Comparison of ENCODE assay signal across 16 cellular contexts in genomic region chr3:24704496-24704895, GRCh38.
A peak's percentile ranks its signal among the peaks of the same experiment; 100 is the strongest.
DNase-seq lines count a peak whose midpoint lies in the region; ATAC-seq and TF ChIP-seq lines count a peak whose summit lies in the region.
"Had no signal": no experiment of that assay in that cellular context is flagged by ENCODE, and none has a peak within 500 bp of the region (broad histone marks: within the 10 kb centered on the region; RNA-seq: fewer than 3 reads in every experiment).

No MANE protein-coding gene starts in this region.

- H3K36me3 ChIP-seq in left lung, result no peaks in the 10 kb centered on the region
- H3K36me3 ChIP-seq: uterus had no signal

- H3K27me3 ChIP-seq in left lung, result no peaks in the 10 kb centered on the region
- H3K27me3 ChIP-seq: uterus had no signal

- no peaks in the 10 kb centered on the region for H3K27me3 Mint-ChIP-seq in activated CD4-positive, alpha-beta memory T cell treated with anti-CD3 and anti-CD28 coated beads, Interleukin-2, amount 10 ng/mL, durations not matched to agents 7 days and 5 days
- H3K27me3 Mint-ChIP-seq in activated naive CD4-positive, alpha-beta T cell treated with anti-CD3 and anti-CD28 coated beads, Interleukin-2, amount 10 ng/mL, durations not matched to agents 7 days and 5 days, result no peaks in the 10 kb centered on the region
- H3K27me3 Mint-ChIP-seq: activated CD4-positive, alpha-beta memory T cell treated with anti-CD3 and anti-CD28 coated beads for 36 hours had no signal

- no peak for ATAC-seq in GM18870 (IDR thresholded peaks at IDR 0.05; ENCODE audit: unreplicated experiment)
- no peak for ATAC-seq in left lung
- ATAC-seq: stimulated activated effector memory CD8-positive, alpha-beta T cell treated with anti-CD3 and anti-CD28 coated beads, Interleukin-12 subunit alpha, Interleukin-12 subunit beta, amount 100 ng/mL, for 72 hours had no signal

- CTCF ChIA-PET in activated CD4-positive, alpha-beta memory T cell treated with anti-CD3 and anti-CD28 coated beads, Interleukin-2, amount 10 ng/mL, durations not matched to agents 7 days and 5 days (lab: Charles Lee), result no interaction called here
- CTCF ChIA-PET in activated naive CD4-positive, alpha-beta T cell treated with anti-CD3 and anti-CD28 coated beads, Interleukin-2, amount 10 ng/mL, durations not matched to agents 7 days and 5 days (lab: Charles Lee), result no interaction called here

- H3K4me3 ChIP-seq in AG10803 (ENCODE audit: low read length) (no peak overlapping the region), astrocyte of the spinal cord (ENCODE audit: low read depth, low read length) (no peak overlapping the region), left lung (no peak overlapping the region)
- H3K4me3 ChIP-seq: uterus had no signal

- peak; percentile 44 for DNase-seq in AG10803 (ENCODE audit: low read depth)
- DNase-seq in astrocyte of the spinal cord (ENCODE audit: low read depth, low spot score), result peak; percentile 65
- peak; percentile 53 for DNase-seq in glomerular visceral epithelial cell (ENCODE audit: extremely low spot score)
- no peak for DNase-seq in activated CD4-positive, alpha-beta memory T cell treated with anti-CD3 and anti-CD28 coated beads, Interleukin-2, amount 10 ng/mL, durations not matched to agents 7 days and 5 days
- no peak for DNase-seq in activated naive CD4-positive, alpha-beta T cell treated with anti-CD3 and anti-CD28 coated beads, Interleukin-2, amount 10 ng/mL, durations not matched to agents 7 days and 5 days
- no peak for DNase-seq in left lung
- DNase-seq: activated CD4-positive, alpha-beta memory T cell treated with anti-CD3 and anti-CD28 coated beads for 36 hours; activated effector memory CD4-positive, alpha-beta T cell treated with anti-CD3 and anti-CD28 coated beads, Interleukin-2, amount 50 U/mL, for 16 hours; DMS79; NCI-H510A; stimulated activated CD4-positive, alpha-beta T cell treated with anti-CD3 and anti-CD28 coated beads, Interleukin-4, amount 100 ng/mL, for 1 hour; uterus had no signal

- POLR2A ChIA-PET in activated CD4-positive, alpha-beta memory T cell treated with anti-CD3 and anti-CD28 coated beads, Interleukin-2, amount 10 ng/mL, durations not matched to agents 7 days and 5 days (lab: Charles Lee), result no interaction called here

- H3K9me3 Mint-ChIP-seq in activated CD4-positive, alpha-beta memory T cell treated with anti-CD3 and anti-CD28 coated beads, Interleukin-2, amount 10 ng/mL, durations not matched to agents 7 days and 5 days, result no peaks in the 10 kb centered on the region
- H3K9me3 Mint-ChIP-seq in activated naive CD4-positive, alpha-beta T cell treated with anti-CD3 and anti-CD28 coated beads, Interleukin-2, amount 10 ng/mL, durations not matched to agents 7 days and 5 days, result no peaks in the 10 kb centered on the region
- H3K9me3 Mint-ChIP-seq: activated CD4-positive, alpha-beta memory T cell treated with anti-CD3 and anti-CD28 coated beads for 36 hours; stimulated activated effector memory CD8-positive, alpha-beta T cell treated with anti-CD3 and anti-CD28 coated beads, Interleukin-12 subunit alpha, Interleukin-12 subunit beta, amount 100 ng/mL, for 72 hours; T-helper 2 cell treated with Interferon-gamma antibody and Interleukin-4, amounts not matched to agents 5 μg/mL and 100 μg/mL, for 36 hours had no signal

- in situ Hi-C loops in astrocyte of the spinal cord (cut with HindIII; ENCODE audit: low sequenced_read_pairs), result no loop called here

- no peak for TF ChIP-seq RAD21 in Ishikawa (IDR thresholded peaks at IDR 0.05; ENCODE audit: low read depth)

- H3K36me3 Mint-ChIP-seq in activated CD4-positive, alpha-beta memory T cell treated with anti-CD3 and anti-CD28 coated beads, Interleukin-2, amount 10 ng/mL, durations not matched to agents 7 days and 5 days (ENCODE audit: low read depth), result no peaks in the 10 kb centered on the region
- no peaks in the 10 kb centered on the region for H3K36me3 Mint-ChIP-seq in activated naive CD4-positive, alpha-beta T cell treated with anti-CD3 and anti-CD28 coated beads, Interleukin-2, amount 10 ng/mL, durations not matched to agents 7 days and 5 days
- H3K36me3 Mint-ChIP-seq: activated CD4-positive, alpha-beta memory T cell treated with anti-CD3 and anti-CD28 coated beads for 36 hours; stimulated activated effector memory CD8-positive, alpha-beta T cell treated with anti-CD3 and anti-CD28 coated beads, Interleukin-12 subunit alpha, Interleukin-12 subunit beta, amount 100 ng/mL, for 72 hours had no signal

- H3K4me3 Mint-ChIP-seq in activated CD4-positive, alpha-beta memory T cell treated with anti-CD3 and anti-CD28 coated beads, Interleukin-2, amount 10 ng/mL, durations not matched to agents 7 days and 5 days, result no peak overlapping the region
- no peak overlapping the region for H3K4me3 Mint-ChIP-seq in activated naive CD4-positive, alpha-beta T cell treated with anti-CD3 and anti-CD28 coated beads, Interleukin-2, amount 10 ng/mL, durations not matched to agents 7 days and 5 days
- H3K4me3 Mint-ChIP-seq: activated CD4-positive, alpha-beta memory T cell treated with anti-CD3 and anti-CD28 coated beads for 36 hours; stimulated activated effector memory CD8-positive, alpha-beta T cell treated with anti-CD3 and anti-CD28 coated beads, Interleukin-12 subunit alpha, Interleukin-12 subunit beta, amount 100 ng/mL, for 72 hours; T-helper 2 cell treated with Interferon-gamma antibody and Interleukin-4, amounts not matched to agents 5 μg/mL and 100 μg/mL, for 36 hours had no signal

- H3K4me1 ChIP-seq in left lung, result no peaks in the 10 kb centered on the region
- H3K4me1 ChIP-seq: uterus had no signal

- TF ChIP-seq CTCF in AG10803 (conservative IDR thresholded peaks at IDR 0.05; ENCODE audit: low read length), result no peak
- no peak for TF ChIP-seq CTCF in astrocyte of the spinal cord (IDR thresholded peaks at IDR 0.05; ENCODE audit: low read depth, low read length)
- no peak for TF ChIP-seq CTCF in left lung (IDR thresholded peaks at IDR 0.05)

- no peaks in the 10 kb centered on the region for H3K9me3 ChIP-seq in left lung
- H3K9me3 ChIP-seq: uterus had no signal

- intact Hi-C loops in left lung (cut with DNase I), result no loop called here

- no peaks in the 10 kb centered on the region for H3K4me1 Mint-ChIP-seq in activated CD4-positive, alpha-beta memory T cell treated with anti-CD3 and anti-CD28 coated beads, Interleukin-2, amount 10 ng/mL, durations not matched to agents 7 days and 5 days
- H3K4me1 Mint-ChIP-seq in activated naive CD4-positive, alpha-beta T cell treated with anti-CD3 and anti-CD28 coated beads, Interleukin-2, amount 10 ng/mL, durations not matched to agents 7 days and 5 days, result no peaks in the 10 kb centered on the region
- H3K4me1 Mint-ChIP-seq: stimulated activated effector memory CD8-positive, alpha-beta T cell treated with anti-CD3 and anti-CD28 coated beads, Interleukin-12 subunit alpha, Interleukin-12 subunit beta, amount 100 ng/mL, for 72 hours had no signal

- H3K27ac Mint-ChIP-seq in activated CD4-positive, alpha-beta memory T cell treated with anti-CD3 and anti-CD28 coated beads, Interleukin-2, amount 10 ng/mL, durations not matched to agents 7 days and 5 days, result no peak overlapping the region
- no peak overlapping the region for H3K27ac Mint-ChIP-seq in activated naive CD4-positive, alpha-beta T cell treated with anti-CD3 and anti-CD28 coated beads, Interleukin-2, amount 10 ng/mL, durations not matched to agents 7 days and 5 days
- H3K27ac Mint-ChIP-seq: activated CD4-positive, alpha-beta memory T cell treated with anti-CD3 and anti-CD28 coated beads for 36 hours; stimulated activated effector memory CD8-positive, alpha-beta T cell treated with anti-CD3 and anti-CD28 coated beads, Interleukin-12 subunit alpha, Interleukin-12 subunit beta, amount 100 ng/mL, for 72 hours; T-helper 2 cell treated with Interferon-gamma antibody and Interleukin-4, amounts not matched to agents 5 μg/mL and 100 μg/mL, for 36 hours had no signal

- no peak overlapping the region for H3K27ac ChIP-seq in left lung
- H3K27ac ChIP-seq: uterus had no signal

- TF ChIP-seq EP300 in Ishikawa (IDR thresholded peaks at IDR 0.05; ENCODE audit: borderline replicate concordance), result peak; percentile 83

TF ChIP-seq in Ishikawa, 13 proteins besides CTCF, POLR2A, EP300 and RAD21 (continues in another document):
- TF ChIP-seq TAF1 (IDR thresholded peaks at IDR 0.05; ENCODE audit: low read depth) (no peak), NFIC (IDR thresholded peaks at IDR 0.05) (peak; percentile 98), TCF12 (IDR thresholded peaks at IDR 0.05; ENCODE audit: low read depth) (no peak; the same call in 1 of the 2 replicates), MAX (IDR thresholded peaks at IDR 0.05) (peak; percentile 19; the same call in 1 of the 2 replicates), YY1 (IDR thresholded peaks at IDR 0.05; ENCODE audit: low read depth) (no peak), FOXM1 (IDR thresholded peaks at IDR 0.05; ENCODE audit: borderline replicate concordance, low read depth) (peak; percentile 80), TEAD4 (IDR thresholded peaks at IDR 0.05) (peak; percentile 92), CEBPB (IDR thresholded peaks at IDR 0.05) (peak; percentile 72; the same call in 1 of the 2 replicates)

Comparison
In these comparisons a context has a peak if more than half of its experiments do, and no peak if none do; other contexts are left out.
1. DNase-seq: peak in AG10803 (single experiment), astrocyte of the spinal cord (single experiment) and glomerular visceral epithelial cell (single experiment); none in activated CD4-positive, alpha-beta memory T cell treated with anti-CD3 and anti-CD28 coated beads, Interleukin-2, amount 10 ng/mL, durations not matched to agents 7 days and 5 days (single experiment), activated naive CD4-positive, alpha-beta T cell treated with anti-CD3 and anti-CD28 coated beads, Interleukin-2, amount 10 ng/mL, durations not matched to agents 7 days and 5 days (single experiment) and left lung (0 of 2).